In the genomic region with DNA sequence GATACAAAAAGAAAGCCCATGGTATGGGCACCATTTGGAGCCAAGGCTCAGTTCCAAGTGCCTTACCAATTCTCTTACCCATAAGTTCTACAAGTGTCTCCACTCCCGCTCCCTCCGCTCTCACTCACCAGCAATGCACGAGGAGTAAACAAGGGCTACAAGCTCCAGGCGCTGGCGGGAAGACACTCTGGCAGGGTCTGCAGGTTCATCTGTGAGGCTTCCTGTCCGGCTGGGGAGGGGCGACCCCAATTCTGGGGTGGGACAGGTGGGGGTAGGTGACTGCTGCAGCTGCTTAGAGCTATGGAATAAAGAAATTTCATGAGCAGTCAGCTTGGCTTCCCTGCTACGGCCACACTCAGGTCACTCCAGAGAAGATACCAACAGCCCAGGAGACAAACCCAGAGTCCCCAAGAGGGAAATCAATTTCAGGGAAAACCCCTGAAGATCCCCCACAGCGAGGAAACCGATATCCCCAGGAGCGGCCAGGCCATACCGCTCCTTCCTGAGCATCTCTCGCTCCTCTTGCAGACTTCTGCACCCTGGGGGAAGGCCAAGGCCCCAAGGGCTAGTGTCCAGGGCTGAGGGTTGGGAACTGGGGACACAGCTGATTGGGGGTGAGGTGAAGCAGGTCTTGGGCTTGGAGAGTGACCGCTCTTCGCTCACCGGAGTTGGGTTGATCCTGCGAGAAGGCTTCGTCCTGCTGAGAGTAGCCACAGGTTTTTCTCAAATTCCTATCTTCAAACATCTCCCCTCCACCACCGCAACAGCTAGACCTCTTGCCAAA, we compare ENCODE assay signal across 8 cellular contexts. TPM values are rescaled to one million over a fixed set of nuclear protein-coding genes. Genes with fewer than 3 reads are reported as not detected.
DNase-seq lines count a peak whose midpoint lies in the region; ATAC-seq and TF ChIP-seq lines count a peak whose summit lies in the region.

No MANE protein-coding gene starts in this region.

- peak overlapping the region; percentile 76 for H3K4me3 Mint-ChIP-seq in activated CD8-positive, alpha-beta T cell treated with anti-CD3 and anti-CD28 coated beads for 36 hours
- H3K4me3 Mint-ChIP-seq in stimulated activated effector memory CD8-positive, alpha-beta T cell treated with anti-CD3 and anti-CD28 coated beads, Interleukin-12 subunit alpha, Interleukin-12 subunit beta, amount 100 ng/mL, for 72 hours, result peak overlapping the region; percentile 68

- peaks cover 15% of the 10 kb centered on the region for H3K4me1 Mint-ChIP-seq in activated CD8-positive, alpha-beta T cell treated with anti-CD3 and anti-CD28 coated beads for 36 hours (ENCODE audit: low read depth)
- H3K4me1 Mint-ChIP-seq in stimulated activated effector memory CD8-positive, alpha-beta T cell treated with anti-CD3 and anti-CD28 coated beads, Interleukin-12 subunit alpha, Interleukin-12 subunit beta, amount 100 ng/mL, for 72 hours, result peaks cover 18% of the 10 kb centered on the region

- DNase-seq in HFF-Myc (ENCODE audit: extremely low read depth, low read depth) (no peak), amniotic stem cell (lab: John Stamatoyannopoulos, UW) (no peak), superior temporal gyrus (ENCODE audit: extremely low spot score) (no peak), caudate nucleus (lab: John Stamatoyannopoulos, UW) (no peak)
- no peak for DNase-seq in activated CD8-positive, alpha-beta T cell treated with anti-CD3 and anti-CD28 coated beads for 36 hours
- DNase-seq in stimulated activated effector memory CD8-positive, alpha-beta T cell treated with anti-CD3 and anti-CD28 coated beads, Interleukin-12 subunit alpha, Interleukin-12 subunit beta, amount 100 ng/mL, for 72 hours (ENCODE audit: low spot score in 2 of 2), result peak in 1 of 2 donors; percentile 50

- POLR2A ChIA-PET in activated CD8-positive, alpha-beta T cell treated with anti-CD3 and anti-CD28 coated beads for 36 hours (lab: Charles Lee), result interaction anchor here (0.6 to 3.1 kb wide), 5 partner anchors 10 to 245 kb away, joined by 3 to 12 read pairs (median 3); partner anchors contain the start of gene ZNF106

- TF ChIP-seq CTCF in HFF-Myc (IDR thresholded peaks at IDR 0.05; ENCODE audit: low read depth, low read length, missing control alignments), result no peak
- TF ChIP-seq CTCF in activated CD8-positive, alpha-beta T cell treated with anti-CD3 and anti-CD28 coated beads for 36 hours (IDR thresholded peaks at IDR 0.05), result no peak

- intact Hi-C loops in activated CD8-positive, alpha-beta T cell treated with anti-CD3 and anti-CD28 coated beads for 36 hours (cut with micrococcal nuclease), result no loop called here

- peak overlapping the region; percentile 61 for H3K27ac Mint-ChIP-seq in activated CD8-positive, alpha-beta T cell treated with anti-CD3 and anti-CD28 coated beads for 36 hours
- peak overlapping the region; percentile 67 for H3K27ac Mint-ChIP-seq in stimulated activated effector memory CD8-positive, alpha-beta T cell treated with anti-CD3 and anti-CD28 coated beads, Interleukin-12 subunit alpha, Interleukin-12 subunit beta, amount 100 ng/mL, for 72 hours

- H3K4me3 ChIP-seq in HFF-Myc (replicated peaks; ENCODE audit: low read depth, low read length) (peak overlapping the region; percentile 59), iPS-11a (ENCODE audit: low read depth, low read length) (peak overlapping the region; percentile 77)

- H3K9me3 Mint-ChIP-seq in activated CD8-positive, alpha-beta T cell treated with anti-CD3 and anti-CD28 coated beads for 36 hours, result no peaks in the 10 kb centered on the region
- H3K9me3 Mint-ChIP-seq in stimulated activated effector memory CD8-positive, alpha-beta T cell treated with anti-CD3 and anti-CD28 coated beads, Interleukin-12 subunit alpha, Interleukin-12 subunit beta, amount 100 ng/mL, for 72 hours, result no peaks in the 10 kb centered on the region

- CTCF ChIA-PET in activated CD8-positive, alpha-beta T cell treated with anti-CD3 and anti-CD28 coated beads for 36 hours (lab: Charles Lee), result interaction anchor here (1.2 to 3.8 kb wide), 2 partner anchors 65 to 191 kb away, joined by 3 to 17 read pairs; no protein-coding TSS in a partner anchor

- no peak overlapping the region for H3K27ac ChIP-seq in caudate nucleus (ENCODE audit: low read depth, low read length)

- no peaks in the 10 kb centered on the region for H3K27me3 Mint-ChIP-seq in activated CD8-positive, alpha-beta T cell treated with anti-CD3 and anti-CD28 coated beads for 36 hours

- ATAC-seq in activated CD8-positive, alpha-beta T cell treated with anti-CD3 and anti-CD28 coated beads for 36 hours, result no peak
- no peak for ATAC-seq in stimulated activated effector memory CD8-positive, alpha-beta T cell treated with anti-CD3 and anti-CD28 coated beads, Interleukin-12 subunit alpha, Interleukin-12 subunit beta, amount 100 ng/mL, for 72 hours
- no peak for ATAC-seq in GM19395 (IDR thresholded peaks at IDR 0.05; ENCODE audit: unreplicated experiment)

- peaks cover 13% of the 10 kb centered on the region for H3K36me3 Mint-ChIP-seq in activated CD8-positive, alpha-beta T cell treated with anti-CD3 and anti-CD28 coated beads for 36 hours (ENCODE audit: low read depth)
- peaks cover 61% of the 10 kb centered on the region for H3K36me3 Mint-ChIP-seq in stimulated activated effector memory CD8-positive, alpha-beta T cell treated with anti-CD3 and anti-CD28 coated beads, Interleukin-12 subunit alpha, Interleukin-12 subunit beta, amount 100 ng/mL, for 72 hours

RNA-seq across cellular contexts. Expression of gene CDAN1, which starts 1.4 kb away (rescaled TPM):
- 10 to 100 TPM; 18.3 to 19.0 TPM for total RNA-seq in activated CD8-positive, alpha-beta T cell treated with anti-CD3 and anti-CD28 coated beads for 36 hours
